In the genomic region with DNA sequence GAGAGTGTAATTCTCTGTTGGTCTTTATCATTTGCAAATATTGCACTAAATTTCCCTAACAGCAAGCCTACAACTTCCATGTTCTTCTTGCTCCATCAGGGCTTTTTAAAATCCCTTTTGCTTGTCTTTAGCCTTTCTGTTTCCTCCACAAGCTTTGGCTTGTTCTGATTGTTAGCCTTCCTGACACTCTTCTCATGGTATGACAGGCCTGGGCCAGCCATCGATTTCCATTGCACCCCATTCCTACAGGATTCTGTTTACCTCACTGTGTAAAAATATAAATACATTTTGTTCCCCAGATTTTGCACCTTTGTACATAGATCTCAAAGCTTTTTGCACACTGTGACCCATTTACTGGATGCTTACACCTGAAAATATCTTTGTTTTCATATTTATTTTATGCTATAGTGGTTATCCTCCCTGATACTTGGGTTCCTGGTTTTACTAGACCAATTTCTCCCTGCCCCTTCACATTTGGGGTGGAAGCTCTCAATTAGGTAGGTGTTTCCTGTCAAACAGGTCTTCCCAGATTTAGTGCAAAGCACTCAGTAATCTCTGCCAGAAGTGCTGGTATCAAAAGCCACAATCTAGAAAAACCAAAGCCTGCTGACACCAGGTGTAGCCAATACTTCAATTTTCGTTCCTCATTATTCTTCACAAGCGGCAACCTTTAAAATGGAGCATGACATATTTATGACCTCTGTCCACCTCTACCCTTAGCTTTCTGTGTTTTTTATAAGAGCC, we compare ENCODE assay signal across 22 cellular contexts. TPM values are rescaled to one million over a fixed set of nuclear protein-coding genes. Genes with fewer than 3 reads are reported as not detected.
DNase-seq lines count a peak whose midpoint lies in the region; ATAC-seq and TF ChIP-seq lines count a peak whose summit lies in the region.
"Had no signal": no experiment of that assay in that cellular context is flagged by ENCODE, and none has a peak within 500 bp of the region (broad histone marks: within the 10 kb centered on the region; RNA-seq: fewer than 3 reads in every experiment).

No MANE protein-coding gene starts in this region.

- BruUV-seq in HCT116 (replicated peaks; lab: Mats Ljungman, UMichigan) = no TSS peak

- no peaks in the 10 kb centered on the region for H3K9me3 ChIP-seq in HCT116 (ENCODE audit: control insufficient read depth in 1 of 2, insufficient read depth in 1 of 2, low read depth in 1 of 2, low read length in 2 of 2)
- H3K9me3 ChIP-seq in esophagus muscularis mucosa = no peaks in the 10 kb centered on the region
- no peaks in the 10 kb centered on the region for H3K9me3 ChIP-seq in upper lobe of right lung
- no peaks in the 10 kb centered on the region for H3K9me3 ChIP-seq in tibial artery
- H3K9me3 ChIP-seq: ovary, right lobe of liver, SK-N-SH had no signal

- no peak for TF ChIP-seq EP300 in esophagus muscularis mucosa (IDR thresholded peaks at IDR 0.05)

- TF ChIP-seq POLR2A in HCT116 (IDR thresholded peaks at IDR 0.05; ENCODE audit: borderline replicate concordance, extremely low read depth, insufficient read depth, insufficient read length) (no peak), esophagus muscularis mucosa (IDR thresholded peaks at IDR 0.05; ENCODE audit: low read depth) (no peak)

- peaks cover 2 to 12% of the 10 kb centered on the region in 2 experiments; a peak in 2 of 4 replicates for H3K4me1 ChIP-seq in HCT116 (ENCODE audit: control insufficient read depth in 1 of 2, insufficient read depth in 2 of 2, low read length in 2 of 2)
- H3K4me1 ChIP-seq in esophagus muscularis mucosa = no peaks in the 10 kb centered on the region
- H3K4me1 ChIP-seq in upper lobe of right lung = no peaks in the 10 kb centered on the region
- no peaks in the 10 kb centered on the region for H3K4me1 ChIP-seq in tibial artery
- H3K4me1 ChIP-seq: right lobe of liver had no signal

- intact Hi-C loops in HCT116 (cut with micrococcal nuclease) = no loop called here
- intact Hi-C loops in esophagus muscularis mucosa (cut with DNase I) = no loop called here
- intact Hi-C loops in upper lobe of right lung (cut with DNase I) = no loop called here
- intact Hi-C loops in tibial artery (cut with DNase I; ENCODE audit: low total_unique reads) = no loop called here

- H3K27ac Mint-ChIP-seq in activated T-cell treated with anti-CD3 and anti-CD28 coated beads, Interleukin-2, amount 50 U/mL, for 72 hours = no peak overlapping the region
- H3K27ac Mint-ChIP-seq: activated B cell treated with CpG ODN at 0.5 μM for 24 hours; activated CD8-positive, alpha-beta T cell treated with anti-CD3 and anti-CD28 coated beads, Interleukin-2, amount 10 ng/mL, durations not matched to agents 7 days and 5 days; activated naive CD4-positive, alpha-beta T cell treated with anti-CD3 and anti-CD28 coated beads, Interleukin-2, amount 10 ng/mL, durations not matched to agents 7 days and 5 days; activated T-cell treated with anti-CD3 and anti-CD28 coated beads, Interleukin-2, amount 50 U/mL, for 24 hours; CD4-positive, CD25-positive, alpha-beta regulatory T cell; naive thymus-derived CD8-positive, alpha-beta T cell; T-helper 2 cell treated with Interferon-gamma antibody and Interleukin-4, amounts not matched to agents 5 μg/mL and 100 μg/mL, for 36 hours had no signal

- H3K9me3 Mint-ChIP-seq in activated T-cell treated with anti-CD3 and anti-CD28 coated beads, Interleukin-2, amount 50 U/mL, for 72 hours = no peaks in the 10 kb centered on the region
- H3K9me3 Mint-ChIP-seq: activated B cell treated with CpG ODN at 0.5 μM for 24 hours; activated naive CD4-positive, alpha-beta T cell treated with anti-CD3 and anti-CD28 coated beads, Interleukin-2, amount 10 ng/mL, durations not matched to agents 7 days and 5 days; activated T-cell treated with anti-CD3 and anti-CD28 coated beads, Interleukin-2, amount 50 U/mL, for 24 hours; T-helper 2 cell treated with Interferon-gamma antibody and Interleukin-4, amounts not matched to agents 5 μg/mL and 100 μg/mL, for 36 hours had no signal

- TF ChIP-seq CTCF in HCT116 (IDR thresholded peaks at IDR 0.05 in 2 of 3, conservative IDR thresholded peaks at IDR 0.05 in 1 of 3; ENCODE audit: borderline replicate concordance in 1 of 3, insufficient read depth in 1 of 3, low read depth in 2 of 3, low read length in 2 of 3) (no peak), esophagus muscularis mucosa (IDR thresholded peaks at IDR 0.05) (no peak), upper lobe of right lung (IDR thresholded peaks at IDR 0.05) (no peak), tibial artery (IDR thresholded peaks at IDR 0.05) (no peak)

- CTCF ChIA-PET in HCT116 (lab: Charles Lee) = interaction anchor here (2.1 kb wide), 1 partner anchor 135 kb away, joined by 12 read pairs; no protein-coding TSS in a partner anchor

- H3K27ac ChIP-seq in HCT116 (ENCODE audit: low read depth, low read length) (no peak overlapping the region), esophagus muscularis mucosa (replicated peaks in 1 of 4) (no peak overlapping the region), upper lobe of right lung (no peak overlapping the region), tibial artery (no peak overlapping the region)
- H3K27ac ChIP-seq: ovary, right lobe of liver had no signal

- no peaks in the 10 kb centered on the region for H4K20me1 ChIP-seq in HCT116 (ENCODE audit: insufficient read depth)

- RAD21 ChIA-PET in HCT116 (lab: Charles Lee; ENCODE audit: low non-redundant PET in 1 of 2, low total read pairs in 2 of 2, uncharacterized antibody in 2 of 2, unreplicated experiment in 2 of 2) = no interaction called here

- no peak overlapping the region; a peak in 1 of 4 replicates for H3K4me3 ChIP-seq in HCT116 (replicated peaks in 1 of 2; ENCODE audit: low read depth in 1 of 2, low read length in 2 of 2)
- H3K4me3 ChIP-seq in esophagus muscularis mucosa = no peak overlapping the region
- H3K4me3 ChIP-seq in upper lobe of right lung = no peak overlapping the region
- no peak overlapping the region for H3K4me3 ChIP-seq in tibial artery
- H3K4me3 ChIP-seq: ovary, right lobe of liver had no signal

- H3K4me3 Mint-ChIP-seq in activated T-cell treated with anti-CD3 and anti-CD28 coated beads, Interleukin-2, amount 50 U/mL, for 72 hours = no peak overlapping the region
- H3K4me3 Mint-ChIP-seq: activated B cell treated with CpG ODN at 0.5 μM for 24 hours; activated CD8-positive, alpha-beta T cell treated with anti-CD3 and anti-CD28 coated beads, Interleukin-2, amount 10 ng/mL, durations not matched to agents 7 days and 5 days; activated naive CD4-positive, alpha-beta T cell treated with anti-CD3 and anti-CD28 coated beads, Interleukin-2, amount 10 ng/mL, durations not matched to agents 7 days and 5 days; activated T-cell treated with anti-CD3 and anti-CD28 coated beads, Interleukin-2, amount 50 U/mL, for 24 hours; CD4-positive, CD25-positive, alpha-beta regulatory T cell; naive thymus-derived CD8-positive, alpha-beta T cell; T-helper 2 cell treated with Interferon-gamma antibody and Interleukin-4, amounts not matched to agents 5 μg/mL and 100 μg/mL, for 36 hours had no signal

- H3K27me3 Mint-ChIP-seq in activated T-cell treated with anti-CD3 and anti-CD28 coated beads, Interleukin-2, amount 50 U/mL, for 72 hours (ENCODE audit: low read depth) = peaks cover 7% of the 10 kb centered on the region
- H3K27me3 Mint-ChIP-seq: activated B cell treated with CpG ODN at 0.5 μM for 24 hours; activated naive CD4-positive, alpha-beta T cell treated with anti-CD3 and anti-CD28 coated beads, Interleukin-2, amount 10 ng/mL, durations not matched to agents 7 days and 5 days; CD4-positive, CD25-positive, alpha-beta regulatory T cell had no signal

- H3K36me3 ChIP-seq in HCT116 (ENCODE audit: control insufficient read depth in 1 of 2, insufficient read depth in 2 of 2, low read length in 2 of 2) = no peaks in the 10 kb centered on the region
- no peaks in the 10 kb centered on the region for H3K36me3 ChIP-seq in esophagus muscularis mucosa
- H3K36me3 ChIP-seq in upper lobe of right lung = no peaks in the 10 kb centered on the region
- H3K36me3 ChIP-seq in tibial artery = no peaks in the 10 kb centered on the region
- H3K36me3 ChIP-seq: ovary, right lobe of liver had no signal

- 93% methylated on average over 3 of the region's 3 CpGs for WGBS in esophagus muscularis mucosa

- H3K36me3 Mint-ChIP-seq in activated T-cell treated with anti-CD3 and anti-CD28 coated beads, Interleukin-2, amount 50 U/mL, for 72 hours (ENCODE audit: insufficient read depth in 2 of 2) = no peaks in the 10 kb centered on the region
- H3K36me3 Mint-ChIP-seq: activated naive CD4-positive, alpha-beta T cell treated with anti-CD3 and anti-CD28 coated beads, Interleukin-2, amount 10 ng/mL, durations not matched to agents 7 days and 5 days; CD4-positive, CD25-positive, alpha-beta regulatory T cell; naive thymus-derived CD8-positive, alpha-beta T cell had no signal

- H3K9ac ChIP-seq in HCT116 (ENCODE audit: low read length) = no peak overlapping the region
- H3K9ac ChIP-seq: SK-N-SH had no signal

- POLR2A ChIA-PET in HCT116 (lab: Charles Lee) = no interaction called here

- H3K27me3 ChIP-seq in HCT116 (ENCODE audit: insufficient read depth, low read length) = no peaks in the 10 kb centered on the region
- no peaks in the 10 kb centered on the region for H3K27me3 ChIP-seq in esophagus muscularis mucosa
- H3K27me3 ChIP-seq in upper lobe of right lung = no peaks in the 10 kb centered on the region
- H3K27me3 ChIP-seq in tibial artery = peaks cover 0 to 5% of the 10 kb centered on the region in 2 donors
- H3K27me3 ChIP-seq: ovary, right lobe of liver had no signal

- no peak overlapping the region for H2AFZ ChIP-seq in HCT116 (ENCODE audit: low read depth, low read length, poor library complexity, severe bottlenecking)

- H3K4me1 Mint-ChIP-seq in activated T-cell treated with anti-CD3 and anti-CD28 coated beads, Interleukin-2, amount 50 U/mL, for 72 hours (ENCODE audit: low read depth) = no peaks in the 10 kb centered on the region
- H3K4me1 Mint-ChIP-seq: activated B cell treated with CpG ODN at 0.5 μM for 24 hours; activated naive CD4-positive, alpha-beta T cell treated with anti-CD3 and anti-CD28 coated beads, Interleukin-2, amount 10 ng/mL, durations not matched to agents 7 days and 5 days; CD4-positive, CD25-positive, alpha-beta regulatory T cell; naive thymus-derived CD8-positive, alpha-beta T cell had no signal

- no peaks in the 10 kb centered on the region for H3K79me2 ChIP-seq in HCT116 (ENCODE audit: insufficient read depth, low read length)

- H3K4me2 ChIP-seq in HCT116 (ENCODE audit: low read length) = peak overlapping the region; percentile 44
- H3K4me2 ChIP-seq: SK-N-SH had no signal

- DNase-seq in HCT116 (ENCODE audit: low read depth, low spot score) = no peak
- DNase-seq in NCI-H748 treated with DMSO at 0.1 percent for 48 hours (lab: John Stamatoyannopoulos, UW) = peak; percentile 34
- DNase-seq in esophagus muscularis mucosa (ENCODE audit: extremely low spot score) = peak; percentile 55
- no peak for DNase-seq in upper lobe of right lung
- no peak for DNase-seq in tibial artery
- DNase-seq in activated T-cell treated with anti-CD3 and anti-CD28 coated beads, Interleukin-2, amount 50 U/mL, for 72 hours = no peak
- DNase-seq in anterior cingulate cortex (lab: John Stamatoyannopoulos, UW) = no peak
- DNase-seq: activated B cell treated with CpG ODN at 0.5 μM for 24 hours; activated CD8-positive, alpha-beta T cell treated with anti-CD3 and anti-CD28 coated beads, Interleukin-2, amount 10 ng/mL, durations not matched to agents 7 days and 5 days; activated naive CD4-positive, alpha-beta T cell treated with anti-CD3 and anti-CD28 coated beads, Interleukin-2, amount 10 ng/mL, durations not matched to agents 7 days and 5 days; activated T-cell treated with anti-CD3 and anti-CD28 coated beads, Interleukin-2, amount 50 U/mL, for 24 hours; aorta; CD4-positive, CD25-positive, alpha-beta regulatory T cell; cerebellar nuclear complex; effector CD4-positive, alpha-beta T cell; naive thymus-derived CD8-positive, alpha-beta T cell; NCI-H146; NK-92 treated with Interleukin-12 subunit alpha and Interleukin-12 subunit beta, amount 100 ng/mL, for 24 hours; ovary; right lobe of liver; SK-N-SH had no signal

- ATAC-seq in HCT116 (peak; percentile 10; the same call in 1 of the 2 replicates), upper lobe of right lung (peak; percentile 31)
- ATAC-seq in activated T-cell treated with anti-CD3 and anti-CD28 coated beads, Interleukin-2, amount 50 U/mL, for 72 hours (replicated peaks in 1 of 2) = no peak
- ATAC-seq: activated CD8-positive, alpha-beta T cell treated with anti-CD3 and anti-CD28 coated beads, Interleukin-2, amount 10 ng/mL, durations not matched to agents 7 days and 5 days; naive thymus-derived CD8-positive, alpha-beta T cell; right lobe of liver had no signal

- TF ChIP-seq RAD21 in HCT116 (IDR thresholded peaks at IDR 0.05; ENCODE audit: low read depth) = no peak

- no peaks in the 10 kb centered on the region for H3K9me2 ChIP-seq in HCT116 (ENCODE audit: insufficient read depth)
- H3K9me2 ChIP-seq: SK-N-SH had no signal

RNA-seq across cellular contexts. Expression of a gene that starts 57.9 kb away (rescaled TPM):
- total RNA-seq in HCT116 (2021; ENCODE audit: unreplicated experiment) (6.1 TPM), esophagus muscularis mucosa (10 to 100 TPM; 19.4 to 28.9 (median 26.3) TPM), upper lobe of right lung (7.4 TPM)
- polyA plus RNA-seq in HCT116 (2012) = 2.6 and 2.7 TPM in 2 replicates
- under 1 TPM; 0.49 to 0.53 TPM for total RNA-seq in activated T-cell treated with anti-CD3 and anti-CD28 coated beads, Interleukin-2, amount 50 U/mL, for 72 hours

Comparison
In these comparisons a context has a peak if more than half of its experiments do, and no peak if none do; other contexts are left out.
1. ATAC-seq: peak in HCT116 (single experiment) and upper lobe of right lung (single experiment); none in activated T-cell treated with anti-CD3 and anti-CD28 coated beads, Interleukin-2, amount 50 U/mL, for 72 hours (0 of 2).
2. DNase-seq: peak in NCI-H748 treated with DMSO at 0.1 percent for 48 hours (single experiment) and esophagus muscularis mucosa (single experiment); none in HCT116 (single experiment), upper lobe of right lung (single experiment), tibial artery (0 of 2), activated T-cell treated with anti-CD3 and anti-CD28 coated beads, Interleukin-2, amount 50 U/mL, for 72 hours (0 of 2) and anterior cingulate cortex (0 of 58).